ENCODE assay signal across 8 cellular contexts in the genomic region with DNA sequence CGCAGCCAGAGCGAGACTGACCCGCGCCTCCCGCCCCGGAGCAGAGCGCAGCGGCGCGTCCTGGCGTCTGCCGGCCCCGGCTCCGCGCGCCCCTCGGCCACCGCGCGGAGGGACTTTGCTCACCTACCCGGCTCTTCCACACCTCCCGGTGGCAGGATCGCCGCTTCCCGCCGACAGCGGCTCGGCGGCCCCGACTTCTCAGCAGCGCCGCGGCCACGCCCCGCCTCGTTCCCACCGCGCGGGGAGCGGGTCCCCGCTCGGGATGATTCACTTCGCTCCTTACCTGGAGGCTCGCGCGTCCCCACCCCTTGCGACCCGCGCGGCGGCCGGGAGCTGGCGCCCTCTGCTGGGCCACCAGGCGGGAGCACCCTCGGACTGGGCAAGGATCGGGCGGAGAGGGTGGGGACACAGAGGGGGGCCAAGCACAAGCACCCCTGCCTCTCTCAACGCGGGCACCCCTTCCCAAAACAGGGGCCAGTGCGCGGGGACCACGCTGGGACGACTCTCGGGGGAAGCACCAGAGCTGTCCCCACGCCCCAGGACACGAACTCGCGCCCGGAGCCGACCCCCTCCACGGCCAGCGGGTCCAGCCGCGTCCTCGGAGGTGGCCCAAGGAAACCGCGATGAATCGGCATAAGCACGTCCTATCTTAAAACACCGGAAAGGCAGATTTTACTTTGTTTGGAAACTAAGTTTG.
DNase-seq lines count a peak whose midpoint lies in the region; ATAC-seq and TF ChIP-seq lines count a peak whose summit lies in the region.

No MANE protein-coding gene starts in this region.

- peaks cover 46% of the 10 kb centered on the region for H3K79me2 ChIP-seq in DND-41 (ENCODE audit: insufficient read depth, low read length)

- H3K27ac ChIP-seq in DND-41 (ENCODE audit: low read length) = peak overlapping the region; percentile 86
- peak overlapping the region; percentile 60 for H3K27ac ChIP-seq in SJCRH30
- peak overlapping the region; percentile 90 to 100 (median 95) for H3K27ac ChIP-seq in upper lobe of left lung

- CTCF ChIA-PET in activated naive CD4-positive, alpha-beta T cell treated with anti-CD3 and anti-CD28 coated beads, Interleukin-2, amount 10 ng/mL, durations not matched to agents 7 days and 5 days (lab: Charles Lee) = interaction anchor here (1.2 to 1.4 kb wide), 4 partner anchors 30 to 145 kb away, joined by 3 to 5 read pairs (median 4); no protein-coding TSS in a partner anchor

- H3K27ac Mint-ChIP-seq in activated naive CD4-positive, alpha-beta T cell treated with anti-CD3 and anti-CD28 coated beads, Interleukin-2, amount 10 ng/mL, durations not matched to agents 7 days and 5 days = peak overlapping the region; percentile 77

- DNase-seq in DND-41 (peak; percentile 85), KG1 (lab: John Stamatoyannopoulos, UW) (peak; percentile 71), SJCRH30 (peak; percentile 79 to 85), Right ventricle myocardium superior (peak; percentile 91), pons (ENCODE audit: low spot score) (peak; percentile 32), upper lobe of left lung (peak; percentile 94 to 98)
- peak; percentile 86 for DNase-seq in activated naive CD4-positive, alpha-beta T cell treated with anti-CD3 and anti-CD28 coated beads, Interleukin-2, amount 10 ng/mL, durations not matched to agents 7 days and 5 days

- H3K9me3 ChIP-seq in DND-41 (ENCODE audit: insufficient read depth, low read length, severe bottlenecking) = no peaks in the 10 kb centered on the region
- no peaks in the 10 kb centered on the region for H3K9me3 ChIP-seq in SJCRH30 (replicated peaks)
- H3K9me3 ChIP-seq in upper lobe of left lung = no peaks in the 10 kb centered on the region

- intact Hi-C loops in Right ventricle myocardium superior (cut with DNase I) = loop anchor here (5.0 to 10.0 kb wide), 3 partner anchors 107 to 201 kb away; no protein-coding TSS in a partner anchor

- H3K36me3 Mint-ChIP-seq in activated naive CD4-positive, alpha-beta T cell treated with anti-CD3 and anti-CD28 coated beads, Interleukin-2, amount 10 ng/mL, durations not matched to agents 7 days and 5 days = peaks cover 6% of the 10 kb centered on the region

- H3K4me1 ChIP-seq in DND-41 (ENCODE audit: insufficient read depth, low read length) (peaks cover 34% of the 10 kb centered on the region), SJCRH30 (peaks cover 19% of the 10 kb centered on the region), upper lobe of left lung (peaks cover 13 to 35% (median 17%) of the 10 kb centered on the region in 4 donors)

- 0% methylated on average over 45 of the region's 80 CpGs; no CpG with 5 or more reads in 1 of the 2 donors for WGBS in upper lobe of left lung, 2 donors

- peaks cover 2% of the 10 kb centered on the region; the same call in 1 of the 2 replicates for H4K20me1 ChIP-seq in DND-41 (ENCODE audit: insufficient read depth, low read length)

- H3K9ac ChIP-seq in DND-41 (ENCODE audit: low read depth, low read length) = peak overlapping the region; percentile 97

- H3K27me3 Mint-ChIP-seq in activated naive CD4-positive, alpha-beta T cell treated with anti-CD3 and anti-CD28 coated beads, Interleukin-2, amount 10 ng/mL, durations not matched to agents 7 days and 5 days = peaks cover 59% of the 10 kb centered on the region

- H3K4me1 Mint-ChIP-seq in activated naive CD4-positive, alpha-beta T cell treated with anti-CD3 and anti-CD28 coated beads, Interleukin-2, amount 10 ng/mL, durations not matched to agents 7 days and 5 days = peaks cover 27% of the 10 kb centered on the region

- no peaks in the 10 kb centered on the region for H3K27me3 ChIP-seq in DND-41 (ENCODE audit: insufficient read depth, low read length, poor library complexity)
- no peaks in the 10 kb centered on the region for H3K27me3 ChIP-seq in SJCRH30
- no peaks in the 10 kb centered on the region for H3K27me3 ChIP-seq in upper lobe of left lung

- TF ChIP-seq POLR2A in upper lobe of left lung (IDR thresholded peaks at IDR 0.05) = peak in 3 of 4 donors; percentile 32 to 69 (median 47)

- H2AFZ ChIP-seq in DND-41 (ENCODE audit: low read depth, low read length) = peak overlapping the region; percentile 95

- peak; percentile 85 for ATAC-seq in DND-41 (ENCODE audit: insufficient read depth, low read depth)
- peak; percentile 55 for ATAC-seq in GM21717 (IDR thresholded peaks at IDR 0.05; ENCODE audit: unreplicated experiment)
- peak; percentile 92 for ATAC-seq in Right ventricle myocardium superior (ENCODE audit: poor library complexity)
- ATAC-seq in upper lobe of left lung (ENCODE audit: low FRiP score in 2 of 2) = peak; percentile 93 to 96

- H3K4me3 ChIP-seq in DND-41 (ENCODE audit: low read depth in 1 of 2, low read length in 2 of 2) = peak overlapping the region; percentile 84 to 89
- H3K4me3 ChIP-seq in SJCRH30 = peak overlapping the region; percentile 82
- H3K4me3 ChIP-seq in upper lobe of left lung = peak overlapping the region; percentile 75 to 96 (median 80)

- H3K9me3 Mint-ChIP-seq in activated naive CD4-positive, alpha-beta T cell treated with anti-CD3 and anti-CD28 coated beads, Interleukin-2, amount 10 ng/mL, durations not matched to agents 7 days and 5 days = no peaks in the 10 kb centered on the region

- peak; percentile 94 for TF ChIP-seq CTCF in DND-41 (IDR thresholded peaks at IDR 0.05; ENCODE audit: borderline replicate concordance, extremely low read depth, low read length, poor library complexity, severe bottlenecking)
- peak; percentile 90 to 99 (median 98) for TF ChIP-seq CTCF in upper lobe of left lung (IDR thresholded peaks at IDR 0.05)

- H3K36me3 ChIP-seq in DND-41 (ENCODE audit: insufficient read depth, low read length) (no peaks in the 10 kb centered on the region; the same call in 1 of the 2 replicates), SJCRH30 (no peaks in the 10 kb centered on the region), upper lobe of left lung (no peaks in the 10 kb centered on the region)

- TF ChIP-seq EP300 in upper lobe of left lung (IDR thresholded peaks at IDR 0.05) = peak in 1 of 4 donors; percentile 17

- H3K4me3 Mint-ChIP-seq in activated naive CD4-positive, alpha-beta T cell treated with anti-CD3 and anti-CD28 coated beads, Interleukin-2, amount 10 ng/mL, durations not matched to agents 7 days and 5 days = peak overlapping the region; percentile 79

- peak overlapping the region; percentile 93 for H3K4me2 ChIP-seq in DND-41 (ENCODE audit: insufficient read depth, low read length)

Comparison
In these comparisons a context has a peak if more than half of its experiments do, and no peak if none do; other contexts are left out.
1. Peak in every context shown above with its lines: DNase-seq, ATAC-seq, H3K4me3 ChIP-seq and H3K27ac ChIP-seq.
2. DNase-seq: peak in every context shown above with its lines; median percentile 96 in upper lobe of left lung; 91 in Right ventricle myocardium superior; 86 in activated naive CD4-positive, alpha-beta T cell treated with anti-CD3 and anti-CD28 coated beads, Interleukin-2, amount 10 ng/mL, durations not matched to agents 7 days and 5 days; 85 in DND-41; 82 in SJCRH30; 71 in KG1; 32 in pons.